ENCODE assay signal across 18 cellular contexts in genomic region chr13:37490176-37490575, GRCh38.
A peak's percentile ranks its signal among the peaks of the same experiment; 100 is the strongest.
DNase-seq lines count a peak whose midpoint lies in the region; ATAC-seq and TF ChIP-seq lines count a peak whose summit lies in the region.
"Had no signal": no experiment of that assay in that cellular context is flagged by ENCODE, and none has a peak within 500 bp of the region (broad histone marks: within the 10 kb centered on the region; RNA-seq: fewer than 3 reads in every experiment).

No MANE protein-coding gene starts in this region.

- no peaks in the 10 kb centered on the region for H3K36me3 Mint-ChIP-seq in activated T-helper 17 cell treated with anti-CD3 and anti-CD28 coated beads, Interleukin-2, amount 50 U/mL, for 72 hours (ENCODE audit: low read depth)

- H2AFZ ChIP-seq in GM23248, result peak overlapping the region; percentile 6; the same call in 1 of the 2 replicates

- no peaks in the 10 kb centered on the region for H3K9me2 ChIP-seq in GM23248 (ENCODE audit: insufficient read depth)

- in situ Hi-C loops in GM23248 (cut with MboI), result no loop called here
- in situ Hi-C loops in astrocyte of the spinal cord (cut with HindIII; ENCODE audit: low sequenced_read_pairs), result no loop called here

- H3K9me3 ChIP-seq in GM23248 (ENCODE audit: low read depth) (no peaks in the 10 kb centered on the region), skeletal muscle satellite cell (replicated peaks; ENCODE audit: low read length) (no peaks in the 10 kb centered on the region)
- H3K9me3 ChIP-seq: BLaER1, Peyer's patch, SJCRH30 had no signal

- H3F3A ChIP-seq in GM23248 (ENCODE audit: insufficient read depth), result peaks cover 53% of the 10 kb centered on the region

- DNase-seq in GM23248 (peak; percentile 29), astrocyte of the spinal cord (ENCODE audit: low read depth, low spot score) (peak; percentile 35), fibroblast of peridontal ligament (ENCODE audit: extremely low read depth) (peak; percentile 52), foreskin keratinocyte (no peak), iPS-NIHi11 (ENCODE audit: low spot score) (no peak)
- DNase-seq: CD4-positive, alpha-beta T cell; COR-L47; Karpas-422; MV-4-11; NCI-H1694; NCI-H2081; NCI-H446; NCI-H526; Peyer's patch; SJCRH30 had no signal

- H3K4me3 Mint-ChIP-seq in activated T-helper 17 cell treated with anti-CD3 and anti-CD28 coated beads, Interleukin-2, amount 50 U/mL, for 72 hours, result no peak overlapping the region
- H3K4me3 Mint-ChIP-seq: CD4-positive, alpha-beta T cell had no signal

- H4K20me1 ChIP-seq in GM23248 (ENCODE audit: insufficient read depth), result no peaks in the 10 kb centered on the region
- H4K20me1 ChIP-seq: BLaER1 had no signal

- H3K36me3 ChIP-seq in GM23248 (ENCODE audit: low read depth) (no peaks in the 10 kb centered on the region), skeletal muscle satellite cell (ENCODE audit: insufficient read depth, low read length) (no peaks in the 10 kb centered on the region)
- H3K36me3 ChIP-seq: BLaER1, Peyer's patch, SJCRH30 had no signal

- H3K9me3 Mint-ChIP-seq in activated T-helper 17 cell treated with anti-CD3 and anti-CD28 coated beads, Interleukin-2, amount 50 U/mL, for 72 hours, result peaks cover 3% of the 10 kb centered on the region
- H3K9me3 Mint-ChIP-seq: CD4-positive, alpha-beta T cell had no signal

- no peak for TF ChIP-seq CTCF in astrocyte of the spinal cord (IDR thresholded peaks at IDR 0.05; ENCODE audit: low read depth, low read length)
- TF ChIP-seq CTCF in foreskin keratinocyte (conservative IDR thresholded peaks at IDR 0.05), result no peak

- no peak overlapping the region for H3K9ac ChIP-seq in GM23248
- peak overlapping the region; percentile 6 for H3K9ac ChIP-seq in skeletal muscle satellite cell (ENCODE audit: low read depth, low read length)
- H3K9ac ChIP-seq: BLaER1 had no signal

- H3K4me1 Mint-ChIP-seq in activated T-helper 17 cell treated with anti-CD3 and anti-CD28 coated beads, Interleukin-2, amount 50 U/mL, for 72 hours, result no peaks in the 10 kb centered on the region

- H3K4me3 ChIP-seq in GM23248 (no peak overlapping the region), astrocyte of the spinal cord (ENCODE audit: low read depth, low read length) (no peak overlapping the region), skeletal muscle satellite cell (ENCODE audit: low read length) (no peak overlapping the region)
- H3K4me3 ChIP-seq: BLaER1, Peyer's patch, SJCRH30 had no signal

- no peak overlapping the region for H3K27ac Mint-ChIP-seq in activated T-helper 17 cell treated with anti-CD3 and anti-CD28 coated beads, Interleukin-2, amount 50 U/mL, for 72 hours
- H3K27ac Mint-ChIP-seq: CD4-positive, alpha-beta T cell had no signal

- no peak overlapping the region for H3K27ac ChIP-seq in GM23248
- H3K27ac ChIP-seq in foreskin keratinocyte, result no peak overlapping the region
- H3K27ac ChIP-seq: BLaER1, Peyer's patch, SJCRH30 had no signal

- no peaks in the 10 kb centered on the region for H3K27me3 Mint-ChIP-seq in activated T-helper 17 cell treated with anti-CD3 and anti-CD28 coated beads, Interleukin-2, amount 50 U/mL, for 72 hours
- H3K27me3 Mint-ChIP-seq: CD4-positive, alpha-beta T cell had no signal

- H3K27me3 ChIP-seq in GM23248 (replicated peaks; ENCODE audit: insufficient read depth) (no peaks in the 10 kb centered on the region), skeletal muscle satellite cell (ENCODE audit: control insufficient read depth, insufficient read depth, low read length) (no peaks in the 10 kb centered on the region), foreskin keratinocyte (no peaks in the 10 kb centered on the region)
- H3K27me3 ChIP-seq: BLaER1, Peyer's patch, SJCRH30 had no signal

- ATAC-seq in foreskin keratinocyte, result no peak
- ATAC-seq in activated T-helper 17 cell treated with anti-CD3 and anti-CD28 coated beads, Interleukin-2, amount 50 U/mL, for 72 hours (replicated peaks), result no peak

- peak overlapping the region; percentile 60 for H3K4me2 ChIP-seq in GM23248 (ENCODE audit: unreplicated experiment)
- H3K4me2 ChIP-seq in skeletal muscle satellite cell (ENCODE audit: low read length), result no peak overlapping the region
- H3K4me2 ChIP-seq: BLaER1 had no signal

- peaks cover 81% of the 10 kb centered on the region for H3K4me1 ChIP-seq in GM23248 (ENCODE audit: insufficient read depth)
- H3K4me1 ChIP-seq in skeletal muscle satellite cell (ENCODE audit: control insufficient read depth, insufficient read depth, low read length), result peaks cover 80% of the 10 kb centered on the region
- H3K4me1 ChIP-seq in foreskin keratinocyte, result peaks cover 4% of the 10 kb centered on the region
- H3K4me1 ChIP-seq: BLaER1, Peyer's patch had no signal

- no peaks in the 10 kb centered on the region for H3K79me2 ChIP-seq in GM23248 (ENCODE audit: insufficient read depth)

Comparison
In these comparisons a context has a peak if more than half of its experiments do, and no peak if none do; other contexts are left out.
1. DNase-seq: peak in GM23248 (single experiment), astrocyte of the spinal cord (single experiment) and fibroblast of peridontal ligament (single experiment); none in foreskin keratinocyte (0 of 2) and iPS-NIHi11 (single experiment).